6 cellular contexts compared by ENCODE assay signal in the genomic region with DNA sequence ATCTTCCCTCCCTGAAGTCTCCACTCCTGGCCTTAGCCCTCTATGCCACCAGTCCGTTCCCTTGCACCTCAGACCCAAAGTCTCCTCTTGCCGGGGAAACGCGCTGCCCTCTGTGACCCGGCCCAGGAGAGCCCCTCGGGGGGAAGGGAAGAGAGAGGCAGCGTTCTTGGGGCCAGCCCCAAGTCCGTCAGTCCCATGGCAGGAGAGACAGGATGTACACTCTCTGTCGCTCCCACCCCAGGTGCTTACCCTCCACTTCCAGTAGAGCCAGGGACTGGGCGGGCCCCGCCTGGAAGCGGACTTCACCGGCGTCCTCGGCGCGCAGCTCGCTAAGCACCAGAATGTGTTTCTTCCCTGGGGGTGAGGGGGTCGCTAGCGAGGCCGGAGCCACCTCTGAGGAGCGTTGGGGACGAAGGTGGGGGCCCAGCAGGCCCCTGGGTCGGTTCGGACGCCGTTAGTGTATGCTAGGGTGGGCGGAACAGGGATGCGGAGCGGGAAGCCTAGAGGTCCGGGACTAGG. TPM values are rescaled to one million over a fixed set of nuclear protein-coding genes. Genes with fewer than 3 reads are reported as not detected.
DNase-seq lines count a peak whose midpoint lies in the region; ATAC-seq and TF ChIP-seq lines count a peak whose summit lies in the region.

No MANE protein-coding gene starts in this region.

- no peak for DNase-seq in CD14-positive monocyte (ENCODE audit: low spot score)
- peak; percentile 43 for DNase-seq in activated CD8-positive, alpha-beta T cell treated with anti-CD3 and anti-CD28 coated beads for 36 hours
- DNase-seq in memory B cell (ENCODE audit: low spot score in 2 of 2) = no peak
- no peak for DNase-seq in GM19238 (ENCODE audit: insufficient read length, low spot score)
- no peak for DNase-seq in GDM1 (lab: John Stamatoyannopoulos, UW)

- H3K4me1 Mint-ChIP-seq in CD14-positive monocyte (peaks cover 8% of the 10 kb centered on the region), memory B cell (peaks cover 9% of the 10 kb centered on the region)
- no peaks in the 10 kb centered on the region for H3K4me1 Mint-ChIP-seq in activated CD8-positive, alpha-beta T cell treated with anti-CD3 and anti-CD28 coated beads for 36 hours (ENCODE audit: low read depth)

- ATAC-seq in HG02571 (IDR thresholded peaks at IDR 0.05; ENCODE audit: unreplicated experiment) = peak; percentile 8
- ATAC-seq in activated CD8-positive, alpha-beta T cell treated with anti-CD3 and anti-CD28 coated beads for 36 hours = peak; percentile 31
- ATAC-seq in memory B cell (ENCODE audit: low read depth) = no peak

- intact Hi-C loops in CD14-positive monocyte (cut with micrococcal nuclease) = loop anchor here (5.0 kb wide), 1 partner anchor 45 kb away; a partner anchor contains a TSS
- intact Hi-C loops in activated CD8-positive, alpha-beta T cell treated with anti-CD3 and anti-CD28 coated beads for 36 hours (cut with micrococcal nuclease) = no loop called here

- H3K27ac Mint-ChIP-seq in CD14-positive monocyte (peak overlapping the region in 2 of 7 donors; percentile 12 to 21), memory B cell (no peak overlapping the region)
- no peak overlapping the region for H3K27ac Mint-ChIP-seq in activated CD8-positive, alpha-beta T cell treated with anti-CD3 and anti-CD28 coated beads for 36 hours

- H3K9me3 Mint-ChIP-seq in CD14-positive monocyte (peaks cover 0 to 9% (median 3%) of the 10 kb centered on the region in 7 donors), memory B cell (no peaks in the 10 kb centered on the region)
- H3K9me3 Mint-ChIP-seq in activated CD8-positive, alpha-beta T cell treated with anti-CD3 and anti-CD28 coated beads for 36 hours = no peaks in the 10 kb centered on the region

- H3K4me3 Mint-ChIP-seq in CD14-positive monocyte (peak overlapping the region; percentile 67 to 81), memory B cell (peak overlapping the region; percentile 76)
- H3K4me3 Mint-ChIP-seq in activated CD8-positive, alpha-beta T cell treated with anti-CD3 and anti-CD28 coated beads for 36 hours = peak overlapping the region; percentile 74

- no peak for TF ChIP-seq CTCF in CD14-positive monocyte (IDR thresholded peaks at IDR 0.05)
- no peak for TF ChIP-seq CTCF in activated CD8-positive, alpha-beta T cell treated with anti-CD3 and anti-CD28 coated beads for 36 hours (IDR thresholded peaks at IDR 0.05)

- H3K36me3 Mint-ChIP-seq in CD14-positive monocyte = peaks cover 0 to 3% of the 10 kb centered on the region in 2 donors
- no peaks in the 10 kb centered on the region for H3K36me3 Mint-ChIP-seq in activated CD8-positive, alpha-beta T cell treated with anti-CD3 and anti-CD28 coated beads for 36 hours (ENCODE audit: low read depth)
- no peaks in the 10 kb centered on the region for H3K36me3 Mint-ChIP-seq in memory B cell

- POLR2A ChIA-PET in activated CD8-positive, alpha-beta T cell treated with anti-CD3 and anti-CD28 coated beads for 36 hours (lab: Charles Lee) = interaction anchor here (0.7 to 1.2 kb wide), 2 partner anchors 8 to 52 kb away, joined by 3 to 4 read pairs; a partner anchor contains a TSS

- peaks cover 35 to 60% (median 46%) of the 10 kb centered on the region in 3 donors for H3K27me3 Mint-ChIP-seq in CD14-positive monocyte (ENCODE audit: low read depth in 3 of 3)
- H3K27me3 Mint-ChIP-seq in activated CD8-positive, alpha-beta T cell treated with anti-CD3 and anti-CD28 coated beads for 36 hours = peaks cover 40% of the 10 kb centered on the region
- peaks cover 45% of the 10 kb centered on the region for H3K27me3 Mint-ChIP-seq in memory B cell

- CTCF ChIA-PET in activated CD8-positive, alpha-beta T cell treated with anti-CD3 and anti-CD28 coated beads for 36 hours (lab: Charles Lee) = interaction anchor here (0.9 to 4.2 kb wide), 4 partner anchors 9 to 149 kb away, joined by 3 to 23 read pairs (median 5); no protein-coding TSS in a partner anchor

RNA-seq across cellular contexts. Expression of a gene that starts 8.1 kb away (rescaled TPM):
- polyA plus RNA-seq in CD14-positive monocyte = not detected
- 1 to 10 TPM; 2.1 to 2.2 TPM for total RNA-seq in activated CD8-positive, alpha-beta T cell treated with anti-CD3 and anti-CD28 coated beads for 36 hours

RNA-seq across cellular contexts. Expression of a gene that starts 8.3 kb away (rescaled TPM):
- under 1 TPM; 0.09 to 0.32 TPM for polyA plus RNA-seq in CD14-positive monocyte
- 10 to 100 TPM; 16.6 to 18.4 TPM for total RNA-seq in activated CD8-positive, alpha-beta T cell treated with anti-CD3 and anti-CD28 coated beads for 36 hours

RNA-seq across cellular contexts. Expression of a gene that starts 19.4 kb away (rescaled TPM):
- not detected for polyA plus RNA-seq in CD14-positive monocyte
- 1 to 10 TPM; 1.3 to 1.4 TPM for total RNA-seq in activated CD8-positive, alpha-beta T cell treated with anti-CD3 and anti-CD28 coated beads for 36 hours

RNA-seq across cellular contexts. Expression of a gene that starts 20.2 kb away (rescaled TPM):
- polyA plus RNA-seq in CD14-positive monocyte = not detected
- total RNA-seq in activated CD8-positive, alpha-beta T cell treated with anti-CD3 and anti-CD28 coated beads for 36 hours = not detected

RNA-seq across cellular contexts. Expression of a gene that starts 37.6 kb away (rescaled TPM):
- polyA plus RNA-seq in CD14-positive monocyte = not detected
- not detected for total RNA-seq in activated CD8-positive, alpha-beta T cell treated with anti-CD3 and anti-CD28 coated beads for 36 hours
